In the genomic region with DNA sequence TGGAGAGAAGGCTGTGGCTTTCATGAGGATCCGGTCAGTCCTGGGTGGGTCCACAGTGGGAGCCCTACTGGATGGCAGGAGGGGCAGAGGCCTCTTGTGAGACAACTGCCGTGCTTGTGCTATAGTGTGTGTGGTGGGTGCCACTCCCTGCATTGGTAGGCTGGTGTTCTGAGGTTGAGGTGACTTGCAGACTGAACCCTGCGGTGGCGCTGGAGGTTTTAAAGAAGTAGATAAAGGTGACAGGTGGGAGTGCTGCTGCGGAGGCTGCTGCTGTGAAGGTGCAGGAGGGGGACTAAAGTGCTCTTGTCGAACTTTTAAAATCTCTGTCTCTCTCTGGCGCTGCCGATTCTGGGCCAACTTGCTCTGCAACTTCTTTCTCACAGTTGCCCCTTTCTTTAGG, we compare ENCODE assay signal across 2 cellular contexts.
A peak's percentile ranks its signal among the peaks of the same experiment; 100 is the strongest.
TF ChIP-seq lines count a peak whose summit lies in the region.

No MANE protein-coding gene starts in this region.

TF ChIP-seq in HepG2, 621 proteins besides CTCF, POLR2A, EP300 and RAD21:
- TF ChIP-seq ZNF577 (CRISPR knock-in tag; IDR thresholded peaks at IDR 0.05; ENCODE audit: borderline replicate concordance, low read depth): no peak
- TF ChIP-seq ZNF296 (CRISPR knock-in tag; conservative IDR thresholded peaks at IDR 0.05): 0 out of 2 replicates have a peak, but pooled peaks have one; percentile 23
TF ChIP-seq in HepG2: peak in this region for 1.

TF ChIP-seq in WTC11, 78 proteins besides CTCF, POLR2A, EP300 and RAD21:
- TF ChIP-seq ZNF263 (CRISPR knock-in tag; IDR thresholded peaks at IDR 0.05; ENCODE audit: low read depth) (no peak), FOXP1 (CRISPR knock-in tag; IDR thresholded peaks at IDR 0.05; ENCODE audit: borderline replicate concordance) (no peak), TCF7 (CRISPR knock-in tag; IDR thresholded peaks at IDR 0.05; ENCODE audit: low read depth) (no peak), KAT7 (CRISPR knock-in tag; IDR thresholded peaks at IDR 0.05; ENCODE audit: borderline replicate concordance) (no peak), NFE2L1 (CRISPR knock-in tag; IDR thresholded peaks at IDR 0.05) (no peak), ZNF416 (CRISPR knock-in tag; IDR thresholded peaks at IDR 0.05) (no peak), GABPB1 (CRISPR knock-in tag; IDR thresholded peaks at IDR 0.05) (no peak)
- TF ChIP-seq, protein P1, sequence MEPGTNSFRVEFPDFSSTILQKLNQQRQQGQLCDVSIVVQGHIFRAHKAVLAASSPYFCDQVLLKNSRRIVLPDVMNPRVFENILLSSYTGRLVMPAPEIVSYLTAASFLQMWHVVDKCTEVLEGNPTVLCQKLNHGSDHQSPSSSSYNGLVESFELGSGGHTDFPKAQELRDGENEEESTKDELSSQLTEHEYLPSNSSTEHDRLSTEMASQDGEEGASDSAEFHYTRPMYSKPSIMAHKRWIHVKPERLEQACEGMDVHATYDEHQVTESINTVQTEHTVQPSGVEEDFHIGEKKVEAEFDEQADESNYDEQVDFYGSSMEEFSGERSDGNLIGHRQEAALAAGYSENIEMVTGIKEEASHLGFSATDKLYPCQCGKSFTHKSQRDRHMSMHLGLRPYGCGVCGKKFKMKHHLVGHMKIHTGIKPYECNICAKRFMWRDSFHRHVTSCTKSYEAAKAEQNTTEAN (CRISPR knock-in tag; IDR thresholded peaks at IDR 0.05): no peak
- TF ChIP-seq, protein P2, sequence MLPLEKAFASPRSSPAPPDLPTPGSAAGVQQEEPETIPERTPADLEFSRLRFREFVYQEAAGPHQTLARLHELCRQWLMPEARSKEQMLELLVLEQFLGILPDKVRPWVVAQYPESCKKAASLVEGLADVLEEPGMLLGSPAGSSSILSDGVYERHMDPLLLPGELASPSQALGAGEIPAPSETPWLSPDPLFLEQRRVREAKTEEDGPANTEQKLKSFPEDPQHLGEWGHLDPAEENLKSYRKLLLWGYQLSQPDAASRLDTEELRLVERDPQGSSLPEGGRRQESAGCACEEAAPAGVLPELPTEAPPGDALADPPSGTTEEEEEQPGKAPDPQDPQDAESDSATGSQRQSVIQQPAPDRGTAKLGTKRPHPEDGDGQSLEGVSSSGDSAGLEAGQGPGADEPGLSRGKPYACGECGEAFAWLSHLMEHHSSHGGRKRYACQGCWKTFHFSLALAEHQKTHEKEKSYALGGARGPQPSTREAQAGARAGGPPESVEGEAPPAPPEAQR (CRISPR knock-in tag; IDR thresholded peaks at IDR 0.05): no peak
- TF ChIP-seq, protein P3, sequence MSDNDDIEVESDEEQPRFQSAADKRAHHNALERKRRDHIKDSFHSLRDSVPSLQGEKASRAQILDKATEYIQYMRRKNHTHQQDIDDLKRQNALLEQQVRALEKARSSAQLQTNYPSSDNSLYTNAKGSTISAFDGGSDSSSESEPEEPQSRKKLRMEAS (CRISPR knock-in tag; IDR thresholded peaks at IDR 0.05): no peak
- TF ChIP-seq, protein P4, sequence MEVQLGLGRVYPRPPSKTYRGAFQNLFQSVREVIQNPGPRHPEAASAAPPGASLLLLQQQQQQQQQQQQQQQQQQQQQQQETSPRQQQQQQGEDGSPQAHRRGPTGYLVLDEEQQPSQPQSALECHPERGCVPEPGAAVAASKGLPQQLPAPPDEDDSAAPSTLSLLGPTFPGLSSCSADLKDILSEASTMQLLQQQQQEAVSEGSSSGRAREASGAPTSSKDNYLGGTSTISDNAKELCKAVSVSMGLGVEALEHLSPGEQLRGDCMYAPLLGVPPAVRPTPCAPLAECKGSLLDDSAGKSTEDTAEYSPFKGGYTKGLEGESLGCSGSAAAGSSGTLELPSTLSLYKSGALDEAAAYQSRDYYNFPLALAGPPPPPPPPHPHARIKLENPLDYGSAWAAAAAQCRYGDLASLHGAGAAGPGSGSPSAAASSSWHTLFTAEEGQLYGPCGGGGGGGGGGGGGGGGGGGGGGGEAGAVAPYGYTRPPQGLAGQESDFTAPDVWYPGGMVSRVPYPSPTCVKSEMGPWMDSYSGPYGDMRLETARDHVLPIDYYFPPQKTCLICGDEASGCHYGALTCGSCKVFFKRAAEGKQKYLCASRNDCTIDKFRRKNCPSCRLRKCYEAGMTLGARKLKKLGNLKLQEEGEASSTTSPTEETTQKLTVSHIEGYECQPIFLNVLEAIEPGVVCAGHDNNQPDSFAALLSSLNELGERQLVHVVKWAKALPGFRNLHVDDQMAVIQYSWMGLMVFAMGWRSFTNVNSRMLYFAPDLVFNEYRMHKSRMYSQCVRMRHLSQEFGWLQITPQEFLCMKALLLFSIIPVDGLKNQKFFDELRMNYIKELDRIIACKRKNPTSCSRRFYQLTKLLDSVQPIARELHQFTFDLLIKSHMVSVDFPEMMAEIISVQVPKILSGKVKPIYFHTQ (CRISPR knock-in tag; IDR thresholded peaks at IDR 0.05): no peak
TF ChIP-seq in WTC11: peak in this region for 0.
